Comparison of ENCODE assay signal across 9 cellular contexts in the genomic region with DNA sequence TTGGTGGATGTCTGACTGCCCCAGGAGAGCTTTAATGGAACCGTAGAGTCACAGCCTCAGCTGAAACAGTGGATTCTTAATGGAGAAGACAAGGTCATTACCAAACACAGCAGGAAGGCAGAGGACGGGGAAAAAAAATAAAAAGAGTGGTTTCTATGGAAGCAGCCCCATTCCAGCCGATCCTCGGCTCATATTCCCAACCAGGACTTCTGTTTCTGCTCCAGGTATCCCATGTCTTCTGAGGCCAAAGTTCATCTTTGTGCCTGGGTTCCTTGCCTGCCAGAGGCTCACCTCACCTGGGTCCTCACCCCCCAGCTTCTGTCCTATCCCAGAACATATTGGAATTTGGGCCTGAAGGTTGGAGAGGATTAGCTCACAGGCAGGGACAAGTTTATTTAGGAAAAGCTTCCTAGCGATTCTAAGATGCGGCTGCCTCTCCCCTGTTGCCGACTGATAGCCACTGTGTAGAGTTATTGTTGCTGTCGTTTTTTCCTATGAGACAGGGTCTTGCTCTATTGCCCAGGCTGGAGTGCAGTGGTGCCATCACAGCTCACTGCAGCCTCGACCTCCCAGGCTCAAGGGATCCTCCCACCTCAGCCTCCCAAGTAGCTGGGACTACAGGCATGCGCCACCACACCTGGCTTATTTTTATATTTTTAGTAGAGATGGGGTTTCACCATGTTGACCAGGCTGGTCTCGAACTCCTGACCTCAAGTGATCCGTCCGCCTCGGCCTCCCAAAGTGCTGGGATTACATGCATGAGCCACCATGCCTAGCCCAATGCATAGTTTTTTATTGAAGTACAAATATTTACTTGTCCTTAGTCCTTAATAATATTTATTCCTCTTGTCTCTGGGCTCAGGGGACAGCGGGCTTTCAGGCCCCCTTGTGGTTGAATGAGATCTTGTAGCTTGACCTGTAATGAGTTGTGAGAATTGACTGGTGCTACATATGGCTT. TPM values are rescaled to one million over a fixed set of nuclear protein-coding genes. Genes with fewer than 3 reads are reported as not detected.
DNase-seq lines count a peak whose midpoint lies in the region; ATAC-seq lines count a peak whose summit lies in the region.
"Had no signal": no experiment of that assay in that cellular context is flagged by ENCODE, and none has a peak within 500 bp of the region (broad histone marks: within the 10 kb centered on the region; RNA-seq: fewer than 3 reads in every experiment).

No MANE protein-coding gene starts in this region.

- H3K14ac ChIP-seq in mesenchymal stem cell (ENCODE audit: low read length in 2 of 2), result no peak overlapping the region

- CTCF ChIA-PET in activated CD8-positive, alpha-beta T cell treated with anti-CD3 and anti-CD28 coated beads, Interleukin-2, amount 10 ng/mL, durations not matched to agents 7 days and 5 days (lab: Charles Lee), result interaction anchor here (1.3 kb wide), 1 partner anchor 12 kb away, joined by 3 read pairs; no protein-coding TSS in a partner anchor

- H3K36me3 ChIP-seq in Karpas-422 (ENCODE audit: insufficient read depth, low read length), result no peaks in the 10 kb centered on the region
- H3K36me3 ChIP-seq in mesenchymal stem cell (ENCODE audit: control insufficient read depth in 1 of 2, insufficient read depth in 2 of 2, low read depth in 1 of 2, low read length in 2 of 2), result no peaks in the 10 kb centered on the region

- DNase-seq in DMS53 treated with DMSO at 0.1 percent for 48 hours (lab: John Stamatoyannopoulos, UW; ENCODE audit: unreplicated experiment) (peak; percentile 29), Karpas-422 (peak; percentile 74), mesenchymal stem cell (peak; percentile 65), midbrain (lab: John Stamatoyannopoulos, UW) (no peak)
- DNase-seq in activated CD8-positive, alpha-beta T cell treated with anti-CD3 and anti-CD28 coated beads, Interleukin-2, amount 10 ng/mL, durations not matched to agents 7 days and 5 days, result peak; percentile 35
- no peak for DNase-seq in stimulated activated CD4-positive, alpha-beta T cell treated with anti-CD3 and anti-CD28 coated beads, Interleukin-4, amount 100 ng/mL, for 4 hours

- H3K9me3 ChIP-seq in Karpas-422 (ENCODE audit: low read length) (no peaks in the 10 kb centered on the region), mesenchymal stem cell (ENCODE audit: control insufficient read depth, low read length) (no peaks in the 10 kb centered on the region)

- no peaks in the 10 kb centered on the region for H3K4me1 Mint-ChIP-seq in activated CD8-positive, alpha-beta T cell treated with anti-CD3 and anti-CD28 coated beads, Interleukin-2, amount 10 ng/mL, durations not matched to agents 7 days and 5 days (ENCODE audit: low read depth)

- ATAC-seq in activated CD8-positive, alpha-beta T cell treated with anti-CD3 and anti-CD28 coated beads, Interleukin-2, amount 10 ng/mL, durations not matched to agents 7 days and 5 days, result no peak
- no peak for ATAC-seq in HG02884 (IDR thresholded peaks at IDR 0.05; ENCODE audit: unreplicated experiment)
- no peak for ATAC-seq in GM21619 (IDR thresholded peaks at IDR 0.05; ENCODE audit: unreplicated experiment)

- no peak overlapping the region for H3K4ac ChIP-seq in mesenchymal stem cell (ENCODE audit: low read depth in 1 of 2, low read length in 2 of 2)

- peaks cover 3% of the 10 kb centered on the region for H3K27me3 Mint-ChIP-seq in activated CD8-positive, alpha-beta T cell treated with anti-CD3 and anti-CD28 coated beads, Interleukin-2, amount 10 ng/mL, durations not matched to agents 7 days and 5 days (ENCODE audit: low read depth)
- H3K27me3 Mint-ChIP-seq: memory B cell had no signal

- H4K8ac ChIP-seq in mesenchymal stem cell (ENCODE audit: low read length), result no peak overlapping the region

- H3K9me2 ChIP-seq in Karpas-422 (replicated peaks; ENCODE audit: insufficient read depth, low read length), result no peaks in the 10 kb centered on the region

- no peak overlapping the region for H3K9ac ChIP-seq in Karpas-422 (ENCODE audit: low read length)
- no peak overlapping the region for H3K9ac ChIP-seq in mesenchymal stem cell (ENCODE audit: low read length)

- H3K23ac ChIP-seq in mesenchymal stem cell (ENCODE audit: low read length in 2 of 2), result no peak overlapping the region

- H3K18ac ChIP-seq in mesenchymal stem cell (ENCODE audit: low read depth in 1 of 2, low read length in 2 of 2), result no peak overlapping the region

- no peaks in the 10 kb centered on the region for H3K79me1 ChIP-seq in mesenchymal stem cell (replicated peaks; ENCODE audit: low read length, poor library complexity, severe bottlenecking)

- H3K27ac ChIP-seq in Karpas-422 (ENCODE audit: low read length), result no peak overlapping the region
- no peak overlapping the region for H3K27ac ChIP-seq in mesenchymal stem cell (ENCODE audit: low read length, poor library complexity, severe bottlenecking)

- no peak overlapping the region for H3K4me3 Mint-ChIP-seq in activated CD8-positive, alpha-beta T cell treated with anti-CD3 and anti-CD28 coated beads, Interleukin-2, amount 10 ng/mL, durations not matched to agents 7 days and 5 days
- H3K4me3 Mint-ChIP-seq: memory B cell had no signal

- H3K4me2 ChIP-seq in Karpas-422 (ENCODE audit: low read depth, low read length, poor library complexity, severe bottlenecking) (no peak overlapping the region), mesenchymal stem cell (ENCODE audit: low read length, poor library complexity, severe bottlenecking) (no peak overlapping the region)

- H3K4me3 ChIP-seq in Karpas-422 (ENCODE audit: low read length) (no peak overlapping the region), mesenchymal stem cell (ENCODE audit: insufficient read depth in 1 of 2, low read depth in 1 of 2, low read length in 2 of 2) (no peak overlapping the region)

- POLR2A ChIA-PET in activated CD8-positive, alpha-beta T cell treated with anti-CD3 and anti-CD28 coated beads, Interleukin-2, amount 10 ng/mL, durations not matched to agents 7 days and 5 days (lab: Charles Lee), result no interaction called here

- WGBS in mesenchymal stem cell, result 86% methylated on average over 12 of the region's 15 CpGs

- no peak overlapping the region for H2BK5ac ChIP-seq in mesenchymal stem cell (ENCODE audit: low read depth, low read length, poor library complexity, severe bottlenecking)

- H3K4me1 ChIP-seq in Karpas-422 (ENCODE audit: low read length) (no peaks in the 10 kb centered on the region), mesenchymal stem cell (ENCODE audit: control insufficient read depth, insufficient read depth, low read depth, low read length) (peaks cover 4% of the 10 kb centered on the region)

- H4K91ac ChIP-seq in mesenchymal stem cell (ENCODE audit: low read length), result no peak overlapping the region

- no peak overlapping the region for H2BK120ac ChIP-seq in mesenchymal stem cell (ENCODE audit: low read depth, low read length)

- peak overlapping the region; percentile 53 for H2AK5ac ChIP-seq in mesenchymal stem cell (ENCODE audit: low read length, severe bottlenecking)

- no peak overlapping the region for H2BK12ac ChIP-seq in mesenchymal stem cell (ENCODE audit: low read length in 2 of 2)

- H2AFZ ChIP-seq in Karpas-422 (ENCODE audit: low read length) (no peak overlapping the region), mesenchymal stem cell (ENCODE audit: low read depth, low read length) (no peak overlapping the region)

- H3K27me3 ChIP-seq in Karpas-422 (ENCODE audit: low read length) (no peaks in the 10 kb centered on the region), mesenchymal stem cell (ENCODE audit: control insufficient read depth in 1 of 2, insufficient read depth in 1 of 2, low read length in 2 of 2) (no peaks in the 10 kb centered on the region)

- H3K79me2 ChIP-seq in Karpas-422 (ENCODE audit: low read length), result no peaks in the 10 kb centered on the region

- H3K27ac Mint-ChIP-seq in activated CD8-positive, alpha-beta T cell treated with anti-CD3 and anti-CD28 coated beads, Interleukin-2, amount 10 ng/mL, durations not matched to agents 7 days and 5 days, result no peak overlapping the region
- H3K27ac Mint-ChIP-seq: memory B cell had no signal

- H3K36me3 Mint-ChIP-seq in activated CD8-positive, alpha-beta T cell treated with anti-CD3 and anti-CD28 coated beads, Interleukin-2, amount 10 ng/mL, durations not matched to agents 7 days and 5 days (ENCODE audit: low read depth), result no peaks in the 10 kb centered on the region
- H3K36me3 Mint-ChIP-seq: memory B cell had no signal

- H2BK15ac ChIP-seq in mesenchymal stem cell (ENCODE audit: low read depth, poor library complexity, severe bottlenecking), result no peak overlapping the region

- no peaks in the 10 kb centered on the region for H3K9me3 Mint-ChIP-seq in activated CD8-positive, alpha-beta T cell treated with anti-CD3 and anti-CD28 coated beads, Interleukin-2, amount 10 ng/mL, durations not matched to agents 7 days and 5 days (ENCODE audit: insufficient read depth)
- H3K9me3 Mint-ChIP-seq: memory B cell had no signal

- no peaks in the 10 kb centered on the region for H4K20me1 ChIP-seq in Karpas-422 (ENCODE audit: insufficient read depth, low read depth, low read length)

RNA-seq across cellular contexts. Expression of gene CCL26, which starts 15.4 kb away (rescaled TPM):
- not detected in 2 replicates for total RNA-seq in Karpas-422 (2014; rRNA removed; shearing (Covaris generic); ENCODE audit: low replicate concordance)
- total RNA-seq in activated CD8-positive, alpha-beta T cell treated with anti-CD3 and anti-CD28 coated beads, Interleukin-2, amount 10 ng/mL, durations not matched to agents 7 days and 5 days, result not detected
- polyA plus RNA-seq in mesenchymal stem cell (2013, experiment 1 of 2), result 2.6 TPM
- 2.3 TPM for polyA plus RNA-seq in mesenchymal stem cell (2013, experiment 2 of 2)

RNA-seq across cellular contexts. Expression of gene HIP1, which starts 17.9 kb away (rescaled TPM):
- total RNA-seq in Karpas-422 (2014; rRNA removed; shearing (Covaris generic); ENCODE audit: low replicate concordance), result 0.34 and 0.47 TPM in 2 replicates
- 1 to 10 TPM; 4.1 to 4.6 TPM for total RNA-seq in activated CD8-positive, alpha-beta T cell treated with anti-CD3 and anti-CD28 coated beads, Interleukin-2, amount 10 ng/mL, durations not matched to agents 7 days and 5 days
- 13.3 TPM for polyA plus RNA-seq in mesenchymal stem cell (2013, experiment 1 of 2)
- 11.6 TPM for polyA plus RNA-seq in mesenchymal stem cell (2013, experiment 2 of 2)

RNA-seq across cellular contexts. Expression of gene CCL24, which starts 57.0 kb away (rescaled TPM):
- not detected in 2 replicates for total RNA-seq in Karpas-422 (2014; rRNA removed; shearing (Covaris generic); ENCODE audit: low replicate concordance)
- total RNA-seq in activated CD8-positive, alpha-beta T cell treated with anti-CD3 and anti-CD28 coated beads, Interleukin-2, amount 10 ng/mL, durations not matched to agents 7 days and 5 days, result not detected
- not detected for polyA plus RNA-seq in mesenchymal stem cell (2013, experiment 1 of 2)
- not detected for polyA plus RNA-seq in mesenchymal stem cell (2013, experiment 2 of 2)

Comparison
In these comparisons a context has a peak if more than half of its experiments do, and no peak if none do; other contexts are left out.
1. DNase-seq: peak in DMS53 treated with DMSO at 0.1 percent for 48 hours (single experiment), Karpas-422 (single experiment), activated CD8-positive, alpha-beta T cell treated with anti-CD3 and anti-CD28 coated beads, Interleukin-2, amount 10 ng/mL, durations not matched to agents 7 days and 5 days (single experiment) and mesenchymal stem cell (single experiment); none in stimulated activated CD4-positive, alpha-beta T cell treated with anti-CD3 and anti-CD28 coated beads, Interleukin-4, amount 100 ng/mL, for 4 hours (0 of 2) and midbrain (single experiment).